In genomic region chr2:181678033-181678586, GRCh38 we compare ENCODE assay signal across 8 cellular contexts. TPM values are rescaled to one million over a fixed set of nuclear protein-coding genes. Genes with fewer than 3 reads are reported as not detected.
A peak's percentile ranks its signal among the peaks of the same experiment; 100 is the strongest.
DNase-seq lines count a peak whose midpoint lies in the region; ATAC-seq, FAIRE-seq and TF ChIP-seq lines count a peak whose summit lies in the region.

No MANE protein-coding gene starts in this region.

- DNase-seq in GM12892 (ENCODE audit: insufficient read length): no peak
- peak; percentile 36 for DNase-seq in LNCaP clone FGC (ENCODE audit: low read depth)
- peak; percentile 69 to 75 for DNase-seq in activated T-cell treated with anti-CD3 and anti-CD28 coated beads, Interleukin-2, amount 50 U/mL, for 48 hours
- DNase-seq in foreskin fibroblast: peak; percentile 63 to 88
- peak; percentile 89 for DNase-seq in posterior vena cava (ENCODE audit: low spot score)
- DNase-seq in RCC 7860 (ENCODE audit: low spot score): no peak
- no peak for DNase-seq in NCI-H345 treated with DMSO at 0.1 percent for 48 hours (lab: John Stamatoyannopoulos, UW; ENCODE audit: unreplicated experiment)

- FAIRE-seq in GM12892 (lab: Jason Lieb, UNC): peak; percentile 9
- no peak for FAIRE-seq in RCC 7860 (lab: Jason Lieb, UNC)

- intact Hi-C loops in posterior vena cava (cut with DNase I): no loop called here

- TF ChIP-seq CTCF in LNCaP clone FGC (IDR thresholded peaks at IDR 0.05; ENCODE audit: control insufficient read depth, extremely low read depth, insufficient read depth) (no peak), foreskin fibroblast (IDR thresholded peaks at IDR 0.05; ENCODE audit: low read depth, low read length) (no peak)

- H3K4me3 ChIP-seq in LNCaP clone FGC (ENCODE audit: low read depth, low read length) (no peak overlapping the region), foreskin fibroblast (ENCODE audit: low read depth in 1 of 2, low read length in 2 of 2) (no peak overlapping the region)

- ATAC-seq in GM21786 (IDR thresholded peaks at IDR 0.05; ENCODE audit: unreplicated experiment): no peak

- TF ChIP-seq POLR2A in GM12892 (IDR thresholded peaks at IDR 0.05; ENCODE audit: low read depth, low read length): no peak

RNA-seq across cellular contexts. Expression of gene NEUROD1, which starts 2.2 kb away (rescaled TPM):
- polyA plus RNA-seq in GM12892 (2012; ENCODE audit: missing spikeins): not detected
- total RNA-seq in posterior vena cava: not detected

RNA-seq across cellular contexts. Expression of gene CERKL, which starts 21.2 kb away (rescaled TPM):
- polyA plus RNA-seq in GM12892 (2012; ENCODE audit: missing spikeins): 8.4 TPM
- total RNA-seq in posterior vena cava: not detected

Comparison
In these comparisons a context has a peak if more than half of its experiments do, and no peak if none do; other contexts are left out.
1. DNase-seq: peak in LNCaP clone FGC (single experiment), activated T-cell treated with anti-CD3 and anti-CD28 coated beads, Interleukin-2, amount 50 U/mL, for 48 hours (2 of 2), foreskin fibroblast (2 of 2) and posterior vena cava (single experiment); none in GM12892 (single experiment), RCC 7860 (single experiment) and NCI-H345 treated with DMSO at 0.1 percent for 48 hours (single experiment).